In the genomic region with DNA sequence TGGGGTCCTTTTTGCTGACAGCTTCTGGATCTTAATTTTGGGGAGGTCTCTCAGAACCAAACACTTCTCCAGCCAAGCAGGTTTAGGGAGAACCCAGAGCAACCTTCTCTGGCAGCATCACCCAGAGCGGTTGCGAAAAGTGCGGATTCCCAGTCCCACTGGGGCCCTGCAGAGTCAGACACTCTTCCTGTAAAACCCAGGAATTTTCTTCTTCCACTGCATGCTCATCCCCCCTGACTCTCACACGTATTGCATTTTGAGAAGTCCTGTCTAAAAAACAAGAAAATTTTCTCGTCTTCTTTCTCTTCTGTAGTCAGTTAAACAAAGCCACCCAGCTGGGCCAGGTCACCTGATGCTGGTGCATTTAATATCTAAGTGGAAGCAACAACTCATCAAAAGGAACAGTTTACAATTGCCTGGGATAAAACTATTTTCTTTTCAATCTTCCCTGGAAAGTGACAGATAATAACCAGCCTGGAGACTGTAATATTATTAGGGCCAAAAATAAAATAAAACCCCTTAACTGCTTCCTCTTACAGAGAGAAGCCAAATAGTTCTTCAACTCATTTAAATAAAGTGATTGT, we compare ENCODE assay signal across 20 cellular contexts.
DNase-seq lines count a peak whose midpoint lies in the region; ATAC-seq, FAIRE-seq and TF ChIP-seq lines count a peak whose summit lies in the region.
"Had no signal": no experiment of that assay in that cellular context is flagged by ENCODE, and none has a peak within 500 bp of the region (broad histone marks: within the 10 kb centered on the region; RNA-seq: fewer than 3 reads in every experiment).

No MANE protein-coding gene starts in this region.

- H3K79me2 ChIP-seq in Karpas-422 (ENCODE audit: low read length), result no peaks in the 10 kb centered on the region
- H3K79me2 ChIP-seq in OCI-LY7 (ENCODE audit: insufficient read depth, low read depth, low read length), result no peaks in the 10 kb centered on the region

- H3K4me2 ChIP-seq in Karpas-422 (ENCODE audit: low read depth, low read length, poor library complexity, severe bottlenecking), result peak overlapping the region; percentile 94
- peak overlapping the region; percentile 66 for H3K4me2 ChIP-seq in OCI-LY7 (ENCODE audit: low read length)

- H4K20me1 ChIP-seq in Karpas-422 (ENCODE audit: insufficient read depth, low read depth, low read length), result no peaks in the 10 kb centered on the region
- no peaks in the 10 kb centered on the region for H4K20me1 ChIP-seq in OCI-LY7 (ENCODE audit: insufficient read depth, low read length)

- ATAC-seq in upper lobe of right lung, result no peak
- ATAC-seq: HepG2 had no signal

- no peak overlapping the region for H2AFZ ChIP-seq in Karpas-422 (ENCODE audit: low read length)
- H2AFZ ChIP-seq in OCI-LY7 (ENCODE audit: low read length), result no peak overlapping the region; the same call in 1 of the 2 replicates

- H3K9me3 ChIP-seq in Karpas-422 (ENCODE audit: low read length) (no peaks in the 10 kb centered on the region), OCI-LY7 (ENCODE audit: low read length) (no peaks in the 10 kb centered on the region), kidney (ENCODE audit: control insufficient read depth in 1 of 2, low read length in 2 of 2) (no peaks in the 10 kb centered on the region), upper lobe of right lung (no peaks in the 10 kb centered on the region)
- H3K9me3 ChIP-seq: BE2C, Caco-2 had no signal

- POLR2A ChIA-PET in OCI-LY7 (lab: Charles Lee), result no interaction called here

- no peak for DNase-seq in Karpas-422
- DNase-seq in OCI-LY7 (ENCODE audit: low spot score), result no peak
- DNase-seq in kidney, result peak; percentile 15
- DNase-seq in NCI-H524 treated with DMSO at 0.1 percent for 48 hours (lab: John Stamatoyannopoulos, UW), result no peak
- DNase-seq in stimulated activated CD4-positive, alpha-beta T cell treated with anti-CD3 and anti-CD28 coated beads, Interleukin-1b, Interleukin-23, amount 100 ng/mL, for 48 hours, result no peak
- no peak for DNase-seq in occipital lobe (lab: John Stamatoyannopoulos, UW)
- no peak for DNase-seq in upper lobe of right lung
- DNase-seq: ACHN; BE2C; C1 segment of cervical spinal cord; Caco-2; CD4-positive, CD25-positive, alpha-beta regulatory T cell; CD8-positive, alpha-beta memory T cell; H7 had no signal

- H3K4me1 ChIP-seq in Karpas-422 (ENCODE audit: low read length), result peaks cover 100% of the 10 kb centered on the region
- H3K4me1 ChIP-seq in OCI-LY7 (ENCODE audit: insufficient read depth, low read length, poor library complexity, severe bottlenecking), result peaks cover 46% of the 10 kb centered on the region
- H3K4me1 ChIP-seq in kidney (ENCODE audit: control insufficient read depth in 1 of 2, insufficient read depth in 1 of 2, low read depth in 1 of 2, low read length in 2 of 2), result no peaks in the 10 kb centered on the region
- H3K4me1 ChIP-seq in upper lobe of right lung, result no peaks in the 10 kb centered on the region
- H3K4me1 ChIP-seq: BE2C, Caco-2 had no signal

- peak overlapping the region; percentile 88 for H3K27ac ChIP-seq in Karpas-422 (ENCODE audit: low read length)
- no peak overlapping the region for H3K27ac ChIP-seq in OCI-LY7 (ENCODE audit: low read depth, low read length, poor library complexity, severe bottlenecking)
- no peak overlapping the region for H3K27ac ChIP-seq in kidney (ENCODE audit: low read depth in 2 of 2, low read length in 2 of 2)
- H3K27ac ChIP-seq in upper lobe of right lung, result no peak overlapping the region

- H3K36me3 ChIP-seq in Karpas-422 (ENCODE audit: insufficient read depth, low read length), result no peaks in the 10 kb centered on the region; the same call in 1 of the 2 replicates
- H3K36me3 ChIP-seq in OCI-LY7 (ENCODE audit: insufficient read depth, low read length), result no peaks in the 10 kb centered on the region
- no peaks in the 10 kb centered on the region for H3K36me3 ChIP-seq in kidney (ENCODE audit: control insufficient read depth in 1 of 2, insufficient read depth in 2 of 2, low read length in 2 of 2)
- no peaks in the 10 kb centered on the region for H3K36me3 ChIP-seq in upper lobe of right lung
- H3K36me3 ChIP-seq: BE2C had no signal

- H3K4me3 ChIP-seq in Karpas-422 (ENCODE audit: low read length) (peak overlapping the region; percentile 63; the same call in 1 of the 2 replicates), OCI-LY7 (ENCODE audit: low read depth, low read length, poor library complexity, severe bottlenecking) (no peak overlapping the region), kidney (ENCODE audit: low read length in 2 of 2) (no peak overlapping the region), upper lobe of right lung (no peak overlapping the region)

- CTCF ChIA-PET in OCI-LY7 (lab: Charles Lee; ENCODE audit: unreplicated experiment), result no interaction called here

- FAIRE-seq in kidney (lab: Jason Lieb, UNC), result no peak
- FAIRE-seq: A204.1, D721Med, G401.6, GM12891, GM19239, HepG2 had no signal

- BruUV-seq in OCI-LY7 (replicated peaks; lab: Mats Ljungman, UMichigan), result no TSS peak

- H3K27me3 ChIP-seq in Karpas-422 (ENCODE audit: low read length), result no peaks in the 10 kb centered on the region
- peaks cover 15% of the 10 kb centered on the region for H3K27me3 ChIP-seq in upper lobe of right lung
- H3K27me3 ChIP-seq: BE2C had no signal

- peak overlapping the region; percentile 68 for H3K9ac ChIP-seq in Karpas-422 (ENCODE audit: low read length)
- H3K9ac ChIP-seq in kidney (ENCODE audit: low read length in 2 of 2), result no peak overlapping the region

- TF ChIP-seq CTCF in OCI-LY7 (conservative IDR thresholded peaks at IDR 0.05; ENCODE audit: low read length) (no peak), kidney (IDR thresholded peaks at IDR 0.05; ENCODE audit: borderline replicate concordance, extremely low read depth, insufficient read depth) (no peak), upper lobe of right lung (IDR thresholded peaks at IDR 0.05) (no peak)

- H3K9me2 ChIP-seq in Karpas-422 (replicated peaks; ENCODE audit: insufficient read depth, low read length) (no peaks in the 10 kb centered on the region), OCI-LY7 (ENCODE audit: insufficient read depth, low read length) (no peaks in the 10 kb centered on the region)

- intact Hi-C loops in OCI-LY7 (cut with micrococcal nuclease; ENCODE audit: unreplicated experiment) (no loop called here), kidney (cut with DNase I) (no loop called here), upper lobe of right lung (cut with DNase I) (no loop called here)
